1 cellular context compared by ENCODE assay signal in genomic region chr12:131607658-131608447, GRCh38.
TF ChIP-seq lines count a peak whose summit lies in the region.

No MANE protein-coding gene starts in this region.

TF ChIP-seq in K562, 482 proteins besides CTCF, POLR2A, EP300 and RAD21 (continued from another document):
- TF ChIP-seq, protein P1, sequence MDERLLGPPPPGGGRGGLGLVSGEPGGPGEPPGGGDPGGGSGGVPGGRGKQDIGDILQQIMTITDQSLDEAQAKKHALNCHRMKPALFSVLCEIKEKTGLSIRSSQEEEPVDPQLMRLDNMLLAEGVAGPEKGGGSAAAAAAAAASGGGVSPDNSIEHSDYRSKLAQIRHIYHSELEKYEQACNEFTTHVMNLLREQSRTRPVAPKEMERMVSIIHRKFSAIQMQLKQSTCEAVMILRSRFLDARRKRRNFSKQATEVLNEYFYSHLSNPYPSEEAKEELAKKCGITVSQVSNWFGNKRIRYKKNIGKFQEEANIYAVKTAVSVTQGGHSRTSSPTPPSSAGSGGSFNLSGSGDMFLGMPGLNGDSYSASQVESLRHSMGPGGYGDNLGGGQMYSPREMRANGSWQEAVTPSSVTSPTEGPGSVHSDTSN (CRISPR knock-in tag; IDR thresholded peaks at IDR 0.05; ENCODE audit: low read depth), result no peak
- TF ChIP-seq, protein P1 (tag; conservative IDR thresholded peaks at IDR 0.05; ENCODE audit: low read depth), result 0 out of 2 replicates have a peak, but pooled peaks have one; percentile 7
- 0 out of 2 replicates have a peak, but pooled peaks have one; percentile 4 for TF ChIP-seq JUND (IDR thresholded peaks at IDR 0.05; ENCODE audit: borderline replicate concordance, low read depth, low read length)
- TF ChIP-seq JUND (tag; IDR thresholded peaks at IDR 0.05; ENCODE audit: borderline replicate concordance, low read depth, low read length), result no peak
- TF ChIP-seq ZFP1 (CRISPR knock-in tag; IDR thresholded peaks at IDR 0.05), result no peak
- no peak for TF ChIP-seq POLR3A (IDR thresholded peaks at IDR 0.05; ENCODE audit: borderline replicate concordance, extremely low read depth, insufficient read depth, insufficient read length)
- TF ChIP-seq SP1 (CRISPR knock-in tag; IDR thresholded peaks at IDR 0.05), result no peak
- TF ChIP-seq, protein P2, sequence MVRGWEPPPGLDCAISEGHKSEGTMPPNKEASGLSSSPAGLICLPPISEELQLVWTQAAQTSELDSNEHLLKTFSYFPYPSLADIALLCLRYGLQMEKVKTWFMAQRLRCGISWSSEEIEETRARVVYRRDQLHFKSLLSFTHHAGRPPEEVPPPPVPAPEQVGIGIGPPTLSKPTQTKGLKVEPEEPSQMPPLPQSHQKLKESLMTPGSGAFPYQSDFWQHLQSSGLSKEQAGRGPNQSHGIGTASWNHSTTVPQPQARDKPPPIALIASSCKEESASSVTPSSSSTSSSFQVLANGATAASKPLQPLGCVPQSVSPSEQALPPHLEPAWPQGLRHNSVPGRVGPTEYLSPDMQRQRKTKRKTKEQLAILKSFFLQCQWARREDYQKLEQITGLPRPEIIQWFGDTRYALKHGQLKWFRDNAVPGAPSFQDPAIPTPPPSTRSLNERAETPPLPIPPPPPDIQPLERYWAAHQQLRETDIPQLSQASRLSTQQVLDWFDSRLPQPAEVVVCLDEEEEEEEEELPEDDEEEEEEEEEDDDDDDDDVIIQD (CRISPR knock-in tag; IDR thresholded peaks at IDR 0.05), result no peak
- no peak for TF ChIP-seq FOXJ2 (tag; IDR thresholded peaks at IDR 0.05)
